ENCODE assay signal across 3 cellular contexts in the genomic region with DNA sequence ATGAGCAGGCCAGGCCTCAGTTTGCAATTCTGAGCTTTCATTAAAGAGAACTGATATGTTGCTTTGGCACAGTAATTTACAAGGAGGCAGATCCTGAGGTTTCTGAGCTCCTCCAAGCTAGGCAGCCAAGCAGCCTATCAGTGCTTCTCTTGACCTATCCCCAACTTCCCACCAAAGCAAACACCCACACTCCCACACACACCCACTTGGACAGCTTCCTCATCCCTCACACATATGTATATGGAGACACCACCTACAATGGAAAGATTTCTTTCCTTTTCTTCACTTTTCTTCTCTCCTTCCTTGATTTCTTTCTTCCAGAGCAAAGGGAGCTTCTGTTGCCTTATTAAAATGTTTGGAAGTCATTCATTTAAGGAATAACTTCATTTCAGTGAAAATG.
"Had no signal": no experiment of that assay in that cellular context is flagged by ENCODE, and none has a peak within 500 bp of the region (broad histone marks: within the 10 kb centered on the region; RNA-seq: fewer than 3 reads in every experiment).

No MANE protein-coding gene starts in this region.

- DNase-seq: GDM1, GF-D8 had no signal

- H3K4me3 ChIP-seq: GM12878 had no signal

- ATAC-seq: GM12878 had no signal
